In the genomic region with DNA sequence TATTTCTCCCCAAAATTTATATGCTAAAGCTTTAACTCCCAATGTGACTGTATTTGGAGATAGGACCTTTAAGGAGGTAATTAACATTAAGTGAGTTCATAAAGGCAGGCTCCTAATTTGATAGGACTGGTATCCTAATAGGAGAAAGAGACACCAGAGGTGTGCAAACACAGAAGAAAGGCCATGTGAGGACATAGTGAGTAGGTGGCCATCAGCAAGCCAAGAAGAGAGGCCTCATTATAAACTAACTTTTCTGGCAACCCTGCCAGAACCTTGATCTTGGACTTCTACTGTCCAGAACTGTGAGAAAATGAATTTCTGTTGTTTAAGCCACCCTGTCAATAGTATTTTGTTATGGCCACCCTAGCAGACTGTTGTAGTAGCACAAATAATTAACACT, we compare ENCODE assay signal across 28 cellular contexts.
DNase-seq lines count a peak whose midpoint lies in the region; ATAC-seq, FAIRE-seq and TF ChIP-seq lines count a peak whose summit lies in the region.
"Had no signal": no experiment of that assay in that cellular context is flagged by ENCODE, and none has a peak within 500 bp of the region (broad histone marks: within the 10 kb centered on the region; RNA-seq: fewer than 3 reads in every experiment).

No MANE protein-coding gene starts in this region.

- H3K9me3 ChIP-seq in HepG2 (ENCODE audit: low read length) (no peaks in the 10 kb centered on the region), right lobe of liver (no peaks in the 10 kb centered on the region)
- H3K9me3 ChIP-seq: A549; BE2C; BLaER1; BLaER1 treated with 17β-estradiol and CSF1 and Interleukin-3, amounts not matched to agents 10 nM and 100 nM; Caco-2 had no signal

- TF ChIP-seq POLR2A in HepG2 (IDR thresholded peaks at IDR 0.05; ENCODE audit: insufficient read depth in 1 of 2, low read depth in 2 of 2, low read length in 2 of 2) (no peak), right lobe of liver (IDR thresholded peaks at IDR 0.05) (no peak)

- TF ChIP-seq RAD21 in HepG2 (CRISPR knock-in tag; IDR thresholded peaks at IDR 0.05), result no peak

- H3K9ac ChIP-seq in HepG2 (ENCODE audit: insufficient read depth, low read depth, low read length), result no peak overlapping the region
- H3K9ac ChIP-seq: BLaER1; BLaER1 treated with 17β-estradiol and CSF1 and Interleukin-3, amounts not matched to agents 10 nM and 100 nM had no signal

- no TSS peak for BruUV-seq in HepG2 (replicated peaks; lab: Mats Ljungman, UMichigan)

- in situ Hi-C loops in HepG2 (cut with HindIII; ENCODE audit: extremely low pct_ligation_motif_present, low pct_unique_long_range_greater_than_20kb), result no loop called here

- TF ChIP-seq EP300 in HepG2 (IDR thresholded peaks at IDR 0.05; ENCODE audit: low read depth in 2 of 2, low read length in 2 of 2) (0 out of 4 replicates have a peak, but pooled peaks of 1 of the 2 experiments have one; percentile 16), HepG2 (CRISPR knock-in tag; IDR thresholded peaks at IDR 0.05; ENCODE audit: borderline replicate concordance) (no peak)

- no peaks in the 10 kb centered on the region for H3K27me3 ChIP-seq in HepG2 (ENCODE audit: control insufficient read depth in 1 of 2, insufficient read depth in 2 of 2, low read length in 2 of 2)
- no peaks in the 10 kb centered on the region for H3K27me3 ChIP-seq in right lobe of liver
- H3K27me3 ChIP-seq: BE2C; BLaER1; BLaER1 treated with 17β-estradiol and CSF1 and Interleukin-3, amounts not matched to agents 10 nM and 100 nM had no signal

- CTCF ChIA-PET in HepG2 (lab: Yijun Ruan, JAX; ENCODE audit: low intra/inter-chr PET ratio, low total read pairs), result no interaction called here

- no peaks in the 10 kb centered on the region for H3K79me2 ChIP-seq in HepG2 (ENCODE audit: insufficient read depth, low read length)

- peak overlapping the region; percentile 44 for H2AFZ ChIP-seq in HepG2 (ENCODE audit: low read length)

- no peaks in the 10 kb centered on the region for H4K20me1 ChIP-seq in HepG2 (ENCODE audit: insufficient read depth, low read length)
- H4K20me1 ChIP-seq: BLaER1; BLaER1 treated with 17β-estradiol and CSF1 and Interleukin-3, amounts not matched to agents 10 nM and 100 nM had no signal

- intact Hi-C loops in HepG2 (cut with micrococcal nuclease; ENCODE audit: unreplicated experiment), result loop anchor here (2.0 kb wide), 1 partner anchor 33 kb away; no protein-coding TSS in a partner anchor
- intact Hi-C loops in right lobe of liver (cut with DNase I), result no loop called here

- POLR2A ChIA-PET in HepG2 (lab: Yijun Ruan, JAX), result no interaction called here

- H3K36me3 ChIP-seq in HepG2 (replicated peaks in 1 of 2; ENCODE audit: control insufficient read depth in 1 of 2, insufficient read depth in 2 of 2, low read length in 2 of 2) (no peaks in the 10 kb centered on the region), right lobe of liver (no peaks in the 10 kb centered on the region)
- H3K36me3 ChIP-seq: BE2C; BLaER1; BLaER1 treated with 17β-estradiol and CSF1 and Interleukin-3, amounts not matched to agents 10 nM and 100 nM had no signal

- no peak overlapping the region; the same call in 1 of the 2 replicates for H3K4me2 ChIP-seq in HepG2 (ENCODE audit: low read depth, low read length)
- H3K4me2 ChIP-seq: A549; BLaER1; BLaER1 treated with 17β-estradiol and CSF1 and Interleukin-3, amounts not matched to agents 10 nM and 100 nM had no signal

- H3K4me1 ChIP-seq in HepG2 (ENCODE audit: insufficient read depth, low read length), result peaks cover 41% of the 10 kb centered on the region
- H3K4me1 ChIP-seq in right lobe of liver, result no peaks in the 10 kb centered on the region
- H3K4me1 ChIP-seq: A549; BE2C; BLaER1; BLaER1 treated with 17β-estradiol and CSF1 and Interleukin-3, amounts not matched to agents 10 nM and 100 nM had no signal

- peak; percentile 34 for FAIRE-seq in HepG2 (lab: Jason Lieb, UNC)
- peak; percentile 53 for FAIRE-seq in D721Med (lab: Jason Lieb, UNC)
- FAIRE-seq: A549 had no signal

- peak overlapping the region; percentile 51 for H3K27ac ChIP-seq in HepG2 (ENCODE audit: extremely low read length, insufficient read depth, low read length)
- H3K27ac ChIP-seq in right lobe of liver, result no peak overlapping the region
- H3K27ac ChIP-seq: 22Rv1; A549; BLaER1; BLaER1 treated with 17β-estradiol and CSF1 and Interleukin-3, amounts not matched to agents 10 nM and 100 nM; C4-2B had no signal

- peak; percentile 82 for ATAC-seq in HepG2
- ATAC-seq in right lobe of liver, result no peak
- ATAC-seq: A549; CD8-positive, alpha-beta T cell had no signal

- H3K4me3 ChIP-seq in HepG2 (replicated peaks in 1 of 3; ENCODE audit: insufficient read depth in 1 of 3, low read depth in 2 of 3, low read length in 3 of 3), result no peak overlapping the region
- H3K4me3 ChIP-seq in right lobe of liver, result no peak overlapping the region
- H3K4me3 ChIP-seq: A549; BLaER1; BLaER1 treated with 17β-estradiol and CSF1 and Interleukin-3, amounts not matched to agents 10 nM and 100 nM had no signal

- TF ChIP-seq CTCF in HepG2 (CRISPR knock-in tag; IDR thresholded peaks at IDR 0.05), result no peak
- no peak for TF ChIP-seq CTCF in right lobe of liver (IDR thresholded peaks at IDR 0.05)
- TF ChIP-seq CTCF in D721Med (IDR thresholded peaks at IDR 0.05; ENCODE audit: insufficient read depth, missing control alignments), result no peak

- DNase-seq in HepG2 (ENCODE audit: low spot score) (peak; percentile 36), right lobe of liver (no peak), D721Med (ENCODE audit: insufficient read length, low spot score) (no peak), DMS79 (lab: John Stamatoyannopoulos, UW) (no peak)
- DNase-seq: 8988T; ACHN; AML-193; BE2C; C1 segment of cervical spinal cord; Caco-2; Calu3; CD4-positive, alpha-beta memory T cell; CD4-positive, alpha-beta T cell; CD4-positive, CD25-positive, alpha-beta regulatory T cell; CD8-positive, alpha-beta memory T cell; CD8-positive, alpha-beta T cell; COR-L47; DMS 273 treated with DMSO at 0.1 percent for 48 hours; DMS153; DMS53; DMS79 treated with DMSO at 0.1 percent for 48 hours; DND-41; EL had no signal

TF ChIP-seq in HepG2, 621 proteins besides CTCF, POLR2A, EP300 and RAD21 (continues in another document):
- TF ChIP-seq, protein P1, sequence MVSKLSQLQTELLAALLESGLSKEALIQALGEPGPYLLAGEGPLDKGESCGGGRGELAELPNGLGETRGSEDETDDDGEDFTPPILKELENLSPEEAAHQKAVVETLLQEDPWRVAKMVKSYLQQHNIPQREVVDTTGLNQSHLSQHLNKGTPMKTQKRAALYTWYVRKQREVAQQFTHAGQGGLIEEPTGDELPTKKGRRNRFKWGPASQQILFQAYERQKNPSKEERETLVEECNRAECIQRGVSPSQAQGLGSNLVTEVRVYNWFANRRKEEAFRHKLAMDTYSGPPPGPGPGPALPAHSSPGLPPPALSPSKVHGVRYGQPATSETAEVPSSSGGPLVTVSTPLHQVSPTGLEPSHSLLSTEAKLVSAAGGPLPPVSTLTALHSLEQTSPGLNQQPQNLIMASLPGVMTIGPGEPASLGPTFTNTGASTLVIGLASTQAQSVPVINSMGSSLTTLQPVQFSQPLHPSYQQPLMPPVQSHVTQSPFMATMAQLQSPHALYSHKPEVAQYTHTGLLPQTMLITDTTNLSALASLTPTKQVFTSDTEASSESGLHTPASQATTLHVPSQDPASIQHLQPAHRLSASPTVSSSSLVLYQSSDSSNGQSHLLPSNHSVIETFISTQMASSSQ (IDR thresholded peaks at IDR 0.05; ENCODE audit: low read depth), result no peak
- TF ChIP-seq, protein P1 (CRISPR knock-in tag; IDR thresholded peaks at IDR 0.05; ENCODE audit: borderline replicate concordance), result peak; percentile 31; the same call in 1 of the 2 replicates
- TF ChIP-seq RXRB (CRISPR knock-in tag; IDR thresholded peaks at IDR 0.05; ENCODE audit: borderline replicate concordance) (peak; percentile 87), CC2D1A (CRISPR knock-in tag; IDR thresholded peaks at IDR 0.05) (no peak), NCOA2 (CRISPR knock-in tag; IDR thresholded peaks at IDR 0.05) (peak; percentile 25; the same call in 1 of the 2 replicates)
